In the genomic region with DNA sequence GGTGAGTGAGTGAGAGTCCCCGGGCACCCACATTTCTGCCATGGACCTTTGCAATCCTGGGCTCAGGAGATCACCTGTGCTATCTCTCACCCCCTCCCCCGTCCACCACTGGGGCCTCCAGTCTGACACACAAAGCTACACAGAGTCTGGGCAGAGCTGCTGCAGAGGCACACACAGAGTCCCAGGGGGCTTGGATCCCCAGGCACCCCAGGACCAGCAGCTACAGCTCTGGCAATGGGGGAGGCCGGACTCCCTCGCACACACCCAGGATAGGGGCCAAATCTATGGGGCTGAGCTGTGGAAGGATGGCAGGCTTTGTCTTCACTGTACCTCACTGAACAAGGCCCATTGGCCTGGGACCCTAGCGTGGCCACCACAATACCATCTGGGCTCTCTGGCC, we compare ENCODE assay signal across 26 cellular contexts.
"Had no signal": no experiment of that assay in that cellular context is flagged by ENCODE, and none has a peak within 500 bp of the region (broad histone marks: within the 10 kb centered on the region; RNA-seq: fewer than 3 reads in every experiment).

No MANE protein-coding gene starts in this region.

- DNase-seq: activated CD4-positive, alpha-beta memory T cell treated with anti-CD3 and anti-CD28 coated beads for 36 hours; activated CD4-positive, alpha-beta T cell treated with anti-CD3 and anti-CD28 coated beads for 36 hours; activated CD4-positive, alpha-beta T cell treated with anti-CD3 and anti-CD28 coated beads, Interleukin-2, amount 10 ng/mL, durations not matched to agents 24 days and 14 days; activated CD4-positive, CD25-positive, alpha-beta regulatory T cell; activated CD4-positive, CD25-positive, alpha-beta regulatory T cell treated with anti-CD3 and anti-CD28 coated beads, Interleukin-2, amount 50 U/mL, for 72 hours; activated CD8-positive, alpha-beta memory T cell treated with anti-CD3 and anti-CD28 coated beads, Interleukin-2, amount 10 ng/mL, durations not matched to agents 7 days and 5 days; activated CD8-positive, alpha-beta memory T cell treated with anti-CD3 and anti-CD28 coated beads, Interleukin-2, amount 50 U/mL, for 4 hours; activated CD8-positive, alpha-beta T cell treated with anti-CD3 and anti-CD28 coated beads, Interleukin-2, amount 10 ng/mL, durations not matched to agents 7 days and 5 days; activated effector memory CD4-positive, alpha-beta T cell treated with anti-CD3 and anti-CD28 coated beads, Interleukin-2, amount 50 U/mL, for 16 hours; activated naive CD4-positive, alpha-beta T cell treated with anti-CD3 and anti-CD28 coated beads for 36 hours; activated naive CD8-positive, alpha-beta T cell treated with anti-CD3 and anti-CD28 coated beads for 36 hours; activated naive CD8-positive, alpha-beta T cell treated with anti-CD3 and anti-CD28 coated beads, Interleukin-2, amount 50 U/mL, for 24 hours; activated T-cell treated with anti-CD3 and anti-CD28 coated beads, Interleukin-2, amount 50 U/mL, for 1 hour; activated T-cell treated with anti-CD3 and anti-CD28 coated beads, Interleukin-2, amount 50 U/mL, for 48 hours; adrenal gland; amygdala; body of pancreas; caudate nucleus; effector CD8-positive, alpha-beta T cell; esophagus squamous epithelium; foreskin melanocyte; T-helper 2 cell had no signal

- H3K27ac ChIP-seq: adrenal gland, body of pancreas, epithelial cell of prostate, esophagus squamous epithelium had no signal

- H3K27me3 ChIP-seq: adrenal gland, body of pancreas, esophagus squamous epithelium had no signal

- H3K4me1 ChIP-seq: adrenal gland, body of pancreas, esophagus squamous epithelium had no signal

- ATAC-seq: activated CD4-positive, alpha-beta T cell treated with anti-CD3 and anti-CD28 coated beads for 36 hours; activated CD8-positive, alpha-beta memory T cell treated with anti-CD3 and anti-CD28 coated beads, Interleukin-2, amount 10 ng/mL, durations not matched to agents 7 days and 5 days; activated CD8-positive, alpha-beta T cell treated with anti-CD3 and anti-CD28 coated beads, Interleukin-2, amount 10 ng/mL, durations not matched to agents 7 days and 5 days; activated naive CD8-positive, alpha-beta T cell treated with anti-CD3 and anti-CD28 coated beads, Interleukin-2, amount 50 U/mL, for 24 hours; body of pancreas had no signal

- H3K27ac Mint-ChIP-seq: activated CD4-positive, alpha-beta memory T cell treated with anti-CD3 and anti-CD28 coated beads for 36 hours; activated CD4-positive, alpha-beta T cell treated with anti-CD3 and anti-CD28 coated beads for 36 hours; activated CD4-positive, alpha-beta T cell treated with anti-CD3 and anti-CD28 coated beads, Interleukin-2, amount 10 ng/mL, durations not matched to agents 24 days and 14 days; activated CD8-positive, alpha-beta memory T cell treated with anti-CD3 and anti-CD28 coated beads, Interleukin-2, amount 10 ng/mL, durations not matched to agents 7 days and 5 days; activated CD8-positive, alpha-beta T cell treated with anti-CD3 and anti-CD28 coated beads, Interleukin-2, amount 10 ng/mL, durations not matched to agents 7 days and 5 days; activated naive CD4-positive, alpha-beta T cell treated with anti-CD3 and anti-CD28 coated beads for 36 hours; activated naive CD4-positive, alpha-beta T cell treated with anti-CD3 and anti-CD28 coated beads, Interleukin-2, amount 50 U/mL, for 24 hours; activated naive CD8-positive, alpha-beta T cell treated with anti-CD3 and anti-CD28 coated beads for 36 hours; activated naive CD8-positive, alpha-beta T cell treated with anti-CD3 and anti-CD28 coated beads, Interleukin-2, amount 50 U/mL, for 24 hours; activated T-helper 1 cell treated with anti-CD3 and anti-CD28 coated beads, Interleukin-12 subunit alpha, Interleukin-12 subunit beta, Interleukin-2, Interleukin-4 antibody, amounts not matched to agents 30 ng/mL and 10 ng/mL and 1 ng/mL, durations not matched to agents 14 hours and 24 hours and 36 hours; activated T-helper 2 cell treated with anti-CD3 and anti-CD28 coated beads, Interferon-gamma antibody, Interleukin-2, Interleukin-4, amounts not matched to agents 10 μg/mL and 5 μg/mL and 100 μg/mL, durations not matched to agents 14 hours and 24 hours and 36 hours had no signal

- H3K4me3 ChIP-seq: adrenal gland, body of pancreas, esophagus squamous epithelium had no signal

- H3K4me1 Mint-ChIP-seq: activated CD4-positive, alpha-beta T cell treated with anti-CD3 and anti-CD28 coated beads for 36 hours; activated CD4-positive, alpha-beta T cell treated with anti-CD3 and anti-CD28 coated beads, Interleukin-2, amount 10 ng/mL, durations not matched to agents 24 days and 14 days; activated CD8-positive, alpha-beta memory T cell treated with anti-CD3 and anti-CD28 coated beads, Interleukin-2, amount 10 ng/mL, durations not matched to agents 7 days and 5 days; activated naive CD4-positive, alpha-beta T cell treated with anti-CD3 and anti-CD28 coated beads, Interleukin-2, amount 50 U/mL, for 24 hours; activated naive CD8-positive, alpha-beta T cell treated with anti-CD3 and anti-CD28 coated beads for 36 hours; activated naive CD8-positive, alpha-beta T cell treated with anti-CD3 and anti-CD28 coated beads, Interleukin-2, amount 50 U/mL, for 24 hours had no signal

- H3K27me3 Mint-ChIP-seq: activated CD4-positive, alpha-beta memory T cell treated with anti-CD3 and anti-CD28 coated beads for 36 hours; activated CD4-positive, alpha-beta T cell treated with anti-CD3 and anti-CD28 coated beads for 36 hours; activated CD8-positive, alpha-beta memory T cell treated with anti-CD3 and anti-CD28 coated beads, Interleukin-2, amount 10 ng/mL, durations not matched to agents 7 days and 5 days; activated naive CD4-positive, alpha-beta T cell treated with anti-CD3 and anti-CD28 coated beads, Interleukin-2, amount 50 U/mL, for 24 hours; activated naive CD8-positive, alpha-beta T cell treated with anti-CD3 and anti-CD28 coated beads for 36 hours; activated naive CD8-positive, alpha-beta T cell treated with anti-CD3 and anti-CD28 coated beads, Interleukin-2, amount 50 U/mL, for 24 hours had no signal

- H3K36me3 ChIP-seq: adrenal gland, esophagus squamous epithelium had no signal

- H3K4me3 Mint-ChIP-seq: activated CD4-positive, alpha-beta memory T cell treated with anti-CD3 and anti-CD28 coated beads for 36 hours; activated CD4-positive, alpha-beta T cell treated with anti-CD3 and anti-CD28 coated beads for 36 hours; activated CD4-positive, alpha-beta T cell treated with anti-CD3 and anti-CD28 coated beads, Interleukin-2, amount 10 ng/mL, durations not matched to agents 24 days and 14 days; activated CD8-positive, alpha-beta memory T cell treated with anti-CD3 and anti-CD28 coated beads, Interleukin-2, amount 10 ng/mL, durations not matched to agents 7 days and 5 days; activated CD8-positive, alpha-beta T cell treated with anti-CD3 and anti-CD28 coated beads, Interleukin-2, amount 10 ng/mL, durations not matched to agents 7 days and 5 days; activated naive CD4-positive, alpha-beta T cell treated with anti-CD3 and anti-CD28 coated beads for 36 hours; activated naive CD4-positive, alpha-beta T cell treated with anti-CD3 and anti-CD28 coated beads, Interleukin-2, amount 50 U/mL, for 24 hours; activated naive CD8-positive, alpha-beta T cell treated with anti-CD3 and anti-CD28 coated beads for 36 hours; activated naive CD8-positive, alpha-beta T cell treated with anti-CD3 and anti-CD28 coated beads, Interleukin-2, amount 50 U/mL, for 24 hours; activated T-helper 1 cell treated with anti-CD3 and anti-CD28 coated beads, Interleukin-12 subunit alpha, Interleukin-12 subunit beta, Interleukin-2, Interleukin-4 antibody, amounts not matched to agents 30 ng/mL and 10 ng/mL and 1 ng/mL, durations not matched to agents 14 hours and 24 hours and 36 hours had no signal

- H3K9me3 Mint-ChIP-seq: activated CD4-positive, alpha-beta memory T cell treated with anti-CD3 and anti-CD28 coated beads for 36 hours; activated naive CD4-positive, alpha-beta T cell treated with anti-CD3 and anti-CD28 coated beads for 36 hours; activated naive CD4-positive, alpha-beta T cell treated with anti-CD3 and anti-CD28 coated beads, Interleukin-2, amount 50 U/mL, for 24 hours had no signal

- H3K36me3 Mint-ChIP-seq: activated CD8-positive, alpha-beta memory T cell treated with anti-CD3 and anti-CD28 coated beads, Interleukin-2, amount 10 ng/mL, durations not matched to agents 7 days and 5 days; activated naive CD8-positive, alpha-beta T cell treated with anti-CD3 and anti-CD28 coated beads for 36 hours had no signal

- H3K9me3 ChIP-seq: adrenal gland, body of pancreas, esophagus squamous epithelium had no signal
